Comparison of ENCODE assay signal across 8 cellular contexts in genomic region chr15:40048155-40048792, GRCh38. TPM values are rescaled to one million over a fixed set of nuclear protein-coding genes. Genes with fewer than 3 reads are reported as not detected.
DNase-seq lines count a peak whose midpoint lies in the region; ATAC-seq, FAIRE-seq and TF ChIP-seq lines count a peak whose summit lies in the region.

No MANE protein-coding gene starts in this region.

- TF ChIP-seq EP300 in HepG2 (IDR thresholded peaks at IDR 0.05; ENCODE audit: low read depth in 2 of 2, low read length in 2 of 2) (no peak), HepG2 (CRISPR knock-in tag; IDR thresholded peaks at IDR 0.05; ENCODE audit: borderline replicate concordance) (no peak)

- peaks cover 0 to 8% (median 1%) of the 10 kb centered on the region in 4 donors for H3K4me1 ChIP-seq in right lobe of liver
- H3K4me1 ChIP-seq in HepG2 (ENCODE audit: insufficient read depth, low read length): peaks cover 50% of the 10 kb centered on the region
- H3K4me1 ChIP-seq in lower lobe of right lung: peaks cover 57% of the 10 kb centered on the region
- H3K4me1 ChIP-seq in vagina: peaks cover 50% of the 10 kb centered on the region
- H3K4me1 ChIP-seq in foreskin keratinocyte: peaks cover 29% of the 10 kb centered on the region

- H4K20me1 ChIP-seq in HepG2 (ENCODE audit: insufficient read depth, low read length): no peaks in the 10 kb centered on the region

- no peaks in the 10 kb centered on the region for H3K36me3 ChIP-seq in right lobe of liver
- H3K36me3 ChIP-seq in HepG2 (replicated peaks in 1 of 2; ENCODE audit: control insufficient read depth in 1 of 2, insufficient read depth in 2 of 2, low read length in 2 of 2): no peaks in the 10 kb centered on the region
- H3K36me3 ChIP-seq in lower lobe of right lung: no peaks in the 10 kb centered on the region
- H3K36me3 ChIP-seq in vagina: no peaks in the 10 kb centered on the region

- DNase-seq in right lobe of liver: no peak
- no peak for DNase-seq in HepG2 (ENCODE audit: low spot score)
- DNase-seq in activated CD8-positive, alpha-beta T cell treated with anti-CD3 and anti-CD28 coated beads for 36 hours: peak; percentile 52
- DNase-seq in lower lobe of right lung: no peak
- peak in 1 of 2 donors; percentile 84 for DNase-seq in vagina (ENCODE audit: extremely low spot score in 2 of 2)
- no peak for DNase-seq in NCI-H82 (lab: John Stamatoyannopoulos, UW)
- no peak for DNase-seq in foreskin keratinocyte
- DNase-seq in NCI-H2171 (lab: John Stamatoyannopoulos, UW): no peak

- TF ChIP-seq CTCF in right lobe of liver (IDR thresholded peaks at IDR 0.05): no peak
- TF ChIP-seq CTCF in HepG2 (CRISPR knock-in tag; IDR thresholded peaks at IDR 0.05): no peak
- TF ChIP-seq CTCF in activated CD8-positive, alpha-beta T cell treated with anti-CD3 and anti-CD28 coated beads for 36 hours (IDR thresholded peaks at IDR 0.05): no peak
- no peak for TF ChIP-seq CTCF in lower lobe of right lung (IDR thresholded peaks at IDR 0.05)
- no peak for TF ChIP-seq CTCF in vagina (IDR thresholded peaks at IDR 0.05)
- TF ChIP-seq CTCF in foreskin keratinocyte (conservative IDR thresholded peaks at IDR 0.05): no peak

- no peaks in the 10 kb centered on the region for H3K9me3 Mint-ChIP-seq in activated CD8-positive, alpha-beta T cell treated with anti-CD3 and anti-CD28 coated beads for 36 hours

- peaks cover 87% of the 10 kb centered on the region for H3K4me1 Mint-ChIP-seq in activated CD8-positive, alpha-beta T cell treated with anti-CD3 and anti-CD28 coated beads for 36 hours (ENCODE audit: low read depth)

- peak overlapping the region; percentile 94 for H3K27ac Mint-ChIP-seq in activated CD8-positive, alpha-beta T cell treated with anti-CD3 and anti-CD28 coated beads for 36 hours

- no peak for TF ChIP-seq POLR2A in right lobe of liver (IDR thresholded peaks at IDR 0.05)
- TF ChIP-seq POLR2A in HepG2 (IDR thresholded peaks at IDR 0.05; ENCODE audit: insufficient read depth in 1 of 2, low read depth in 2 of 2, low read length in 2 of 2): no peak
- no peak for TF ChIP-seq POLR2A in vagina (IDR thresholded peaks at IDR 0.05)

- no peaks in the 10 kb centered on the region for H3K9me3 ChIP-seq in right lobe of liver
- no peaks in the 10 kb centered on the region for H3K9me3 ChIP-seq in HepG2 (ENCODE audit: low read length)
- no peaks in the 10 kb centered on the region for H3K9me3 ChIP-seq in lower lobe of right lung
- H3K9me3 ChIP-seq in vagina: no peaks in the 10 kb centered on the region

- ATAC-seq in right lobe of liver (peak in 3 of 4 donors; percentile 2 to 15 (median 15)), HepG2 (no peak), lower lobe of right lung (peak in 1 of 2 donors; percentile 11), foreskin keratinocyte (no peak)
- no peak for ATAC-seq in activated CD8-positive, alpha-beta T cell treated with anti-CD3 and anti-CD28 coated beads for 36 hours

- WGBS in right lobe of liver (ENCODE audit: insufficient coverage, low coverage, low lambda C conversion rate, missing lambda C conversion rate): 49% methylated on average over 4 of the region's 10 CpGs
- 92% methylated on average over 7 of the region's 10 CpGs for WGBS in HepG2 (ENCODE audit: low lambda C conversion rate)

- POLR2A ChIA-PET in HepG2 (lab: Yijun Ruan, JAX): interaction anchor here (1.0 to 3.3 kb wide), 10 partner anchors 21 to 59 kb away, joined by 3 to 35 read pairs (median 6); partner anchors contain the start of gene BMF
- POLR2A ChIA-PET in activated CD8-positive, alpha-beta T cell treated with anti-CD3 and anti-CD28 coated beads for 36 hours (lab: Charles Lee): interaction anchor here (0.7 to 3.1 kb wide), 13 partner anchors 8 to 259 kb away, joined by 3 to 21 read pairs (median 4); partner anchors contain the start of genes BMF, BUB1B and PLCB2

- no peak for TF ChIP-seq RAD21 in HepG2 (CRISPR knock-in tag; IDR thresholded peaks at IDR 0.05)

- CTCF ChIA-PET in HepG2 (lab: Yijun Ruan, JAX; ENCODE audit: low intra/inter-chr PET ratio, low total read pairs): no interaction called here
- CTCF ChIA-PET in activated CD8-positive, alpha-beta T cell treated with anti-CD3 and anti-CD28 coated beads for 36 hours (lab: Charles Lee): interaction anchor here (0.7 to 8.1 kb wide), 16 partner anchors 7 to 262 kb away, joined by 3 to 198 read pairs (median 4); partner anchors contain the start of gene BUB1B

- H3K9ac ChIP-seq in HepG2 (ENCODE audit: insufficient read depth, low read depth, low read length): no peak overlapping the region

- H3K27ac ChIP-seq in right lobe of liver (peak overlapping the region; percentile 6 to 50 (median 25)), HepG2 (ENCODE audit: extremely low read length, insufficient read depth, low read length) (no peak overlapping the region), lower lobe of right lung (peak overlapping the region; percentile 72), vagina (peak overlapping the region; percentile 43), foreskin keratinocyte (no peak overlapping the region)

- peaks cover 16% of the 10 kb centered on the region for H3K36me3 Mint-ChIP-seq in activated CD8-positive, alpha-beta T cell treated with anti-CD3 and anti-CD28 coated beads for 36 hours (ENCODE audit: low read depth)

- intact Hi-C loops in right lobe of liver (cut with DNase I) (loop anchor here in 1 of 2 donors (10.0 kb wide), 2 partner anchors 57 to 227 kb away; partner anchors contain the start of gene BMF), HepG2 (cut with micrococcal nuclease; ENCODE audit: unreplicated experiment) (loop anchor here (5.0 kb wide), 1 partner anchor 114 kb away; the partner anchor contains the start of gene BUB1B), lower lobe of right lung (cut with DNase I) (loop anchor here (10.0 kb wide), 2 partner anchors 57 to 227 kb away; partner anchors contain the start of gene BMF), vagina (cut with DNase I) (loop anchor here (5.0 kb wide), 4 partner anchors 49 to 261 kb away; no protein-coding TSS in a partner anchor)
- intact Hi-C loops in activated CD8-positive, alpha-beta T cell treated with anti-CD3 and anti-CD28 coated beads for 36 hours (cut with micrococcal nuclease): loop anchor here (5.0 kb wide), 1 partner anchor 114 kb away; the partner anchor contains the start of gene BUB1B

- H3K27me3 Mint-ChIP-seq in activated CD8-positive, alpha-beta T cell treated with anti-CD3 and anti-CD28 coated beads for 36 hours: no peaks in the 10 kb centered on the region

- H3K79me2 ChIP-seq in HepG2 (ENCODE audit: insufficient read depth, low read length): no peaks in the 10 kb centered on the region

- H3K27me3 ChIP-seq in right lobe of liver: no peaks in the 10 kb centered on the region
- H3K27me3 ChIP-seq in HepG2 (ENCODE audit: control insufficient read depth in 1 of 2, insufficient read depth in 2 of 2, low read length in 2 of 2): no peaks in the 10 kb centered on the region
- H3K27me3 ChIP-seq in lower lobe of right lung (ENCODE audit: low read depth): no peaks in the 10 kb centered on the region
- no peaks in the 10 kb centered on the region for H3K27me3 ChIP-seq in vagina
- H3K27me3 ChIP-seq in foreskin keratinocyte: no peaks in the 10 kb centered on the region

- no peak overlapping the region for H3K4me2 ChIP-seq in HepG2 (ENCODE audit: low read depth, low read length)

- peak overlapping the region; percentile 38 for H3K4me3 Mint-ChIP-seq in activated CD8-positive, alpha-beta T cell treated with anti-CD3 and anti-CD28 coated beads for 36 hours

- H2AFZ ChIP-seq in HepG2 (ENCODE audit: low read length): no peak overlapping the region

- BruUV-seq in HepG2 (replicated peaks; lab: Mats Ljungman, UMichigan): no TSS peak

- in situ Hi-C loops in HepG2 (cut with HindIII; ENCODE audit: extremely low pct_ligation_motif_present, low pct_unique_long_range_greater_than_20kb): loop anchor here (5.0 to 10.0 kb wide), 3 partner anchors 64 to 224 kb away; partner anchors contain the start of gene BUB1B

- H3K4me3 ChIP-seq in right lobe of liver (no peak overlapping the region), HepG2 (replicated peaks in 1 of 3; ENCODE audit: insufficient read depth in 1 of 3, low read depth in 2 of 3, low read length in 3 of 3) (no peak overlapping the region), lower lobe of right lung (no peak overlapping the region), vagina (no peak overlapping the region)

- no peak for FAIRE-seq in HepG2 (lab: Jason Lieb, UNC)

TF ChIP-seq in HepG2, 621 proteins besides CTCF, POLR2A, EP300 and RAD21 (continues in another document):
- TF ChIP-seq ZKSCAN8 (CRISPR knock-in tag; IDR thresholded peaks at IDR 0.05; ENCODE audit: borderline replicate concordance) (no peak), SRY (CRISPR knock-in tag; IDR thresholded peaks at IDR 0.05) (no peak)

RNA-seq across cellular contexts. Expression of gene SRP14, which starts 9.3 kb away (rescaled TPM):
- total RNA-seq in right lobe of liver (100 to 1,000 TPM in 2 of 6 experiments, 10 to 100 TPM in 4; 57.9 to 277 (median 81.0) TPM), HepG2 (2016; rRNA removed; fragmentation: Illumina TruSeq; extraction: Trizol) (208 and 346 TPM in 2 replicates), lower lobe of right lung (138 TPM), vagina (409 TPM), foreskin keratinocyte (136 and 141 TPM in 2 replicates)
- 41.2 and 44.6 TPM in 2 replicates for total RNA-seq in HepG2 (2016; cell fraction: cytosol; rRNA removed; fragmentation: Illumina TruSeq; extraction: Trizol; ENCODE audit: low read depth)
- total RNA-seq in HepG2 (2016; cell fraction: insoluble cytoplasmic fraction; rRNA removed; fragmentation: Illumina TruSeq; extraction: Trizol): 215 and 364 TPM in 2 replicates
- total RNA-seq in HepG2 (2016; cell fraction: membrane; rRNA removed; fragmentation: Illumina TruSeq; extraction: Trizol): 66.6 and 67.3 TPM in 2 replicates
- 83.4 and 83.7 TPM in 2 replicates for total RNA-seq in HepG2 (2016; cell fraction: nucleus; rRNA removed; fragmentation: Illumina TruSeq; extraction: Trizol)
- polyA plus RNA-seq in HepG2 (2011; rRNA removed) (257 and 356 TPM in 2 replicates), foreskin keratinocyte (403 and 413 TPM in 2 replicates)
- 182 and 220 TPM in 2 replicates for polyA plus RNA-seq in HepG2 (2011; cell fraction: cytosol; rRNA removed)
- polyA plus RNA-seq in HepG2 (2011; cell fraction: nucleus; rRNA removed): 51.4 and 52.1 TPM in 2 replicates
- 184 and 206 TPM in 2 replicates for polyA plus RNA-seq in HepG2 (2012)
- polyA plus RNA-seq in HepG2 (2016; cell fraction: cytosol; fragmentation: Illumina TruSeq; extraction: Trizol; ENCODE audit: low read depth): 72.3 and 76.1 TPM in 2 replicates
- 607 and 646 TPM in 2 replicates for polyA plus RNA-seq in HepG2 (2016; cell fraction: insoluble cytoplasmic fraction; fragmentation: Illumina TruSeq; extraction: Trizol; ENCODE audit: low read depth)
- polyA plus RNA-seq in HepG2 (2016; cell fraction: membrane; fragmentation: Illumina TruSeq; extraction: Trizol; ENCODE audit: low read depth): 102 TPM in 2 replicates
- 218 and 240 TPM in 2 replicates for polyA plus RNA-seq in HepG2 (2016; cell fraction: nucleus; fragmentation: Illumina TruSeq; extraction: Trizol; ENCODE audit: insufficient read depth, low read depth)
- polyA minus RNA-seq in HepG2 (2011; rRNA and poly(A)+ RNA removed; ENCODE audit: low replicate concordance): 39.8 and 85.1 TPM in 2 replicates
- polyA minus RNA-seq in HepG2 (2011; cell fraction: cytosol; rRNA and poly(A)+ RNA removed): 43.2 and 55.2 TPM in 2 replicates
- polyA minus RNA-seq in HepG2 (2011; cell fraction: nucleus; rRNA and poly(A)+ RNA removed): 31.1 and 41.5 TPM in 2 replicates
- 100 to 1,000 TPM; 147 to 152 TPM for total RNA-seq in activated CD8-positive, alpha-beta T cell treated with anti-CD3 and anti-CD28 coated beads for 36 hours

Comparison
In these comparisons a context has a peak if more than half of its experiments do, and no peak if none do; other contexts are left out.
1. ATAC-seq: peak in right lobe of liver (3 of 4); none in HepG2 (single experiment), activated CD8-positive, alpha-beta T cell treated with anti-CD3 and anti-CD28 coated beads for 36 hours (single experiment) and foreskin keratinocyte (single experiment).
2. H3K27ac ChIP-seq: peak in right lobe of liver (3 of 3), lower lobe of right lung (single experiment) and vagina (single experiment); none in HepG2 (single experiment) and foreskin keratinocyte (single experiment).